8 cellular contexts compared by ENCODE assay signal in the genomic region with DNA sequence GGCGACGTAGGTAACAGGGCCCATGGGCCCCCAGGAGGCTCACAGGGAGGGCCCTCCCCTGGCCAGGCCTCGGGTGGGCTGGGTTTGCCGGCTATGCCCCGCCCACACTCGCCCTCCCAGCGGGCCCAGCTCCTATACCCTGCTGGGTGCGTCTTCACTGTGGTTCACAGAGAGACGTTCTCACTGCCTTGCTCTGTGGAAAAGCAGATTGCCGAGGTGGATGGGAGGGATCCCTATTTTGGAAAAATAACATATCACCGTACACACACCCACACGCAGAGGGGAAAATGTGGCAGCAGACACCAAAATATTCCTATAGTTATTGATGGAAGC. TPM values are rescaled to one million over a fixed set of nuclear protein-coding genes. Genes with fewer than 3 reads are reported as not detected.
DNase-seq lines count a peak whose midpoint lies in the region; ATAC-seq, FAIRE-seq and TF ChIP-seq lines count a peak whose summit lies in the region.

No MANE protein-coding gene starts in this region.

- H2BK15ac ChIP-seq in mesendoderm (replicated peaks; ENCODE audit: low read depth) = no peak overlapping the region

- no peaks in the 10 kb centered on the region for H3K79me2 ChIP-seq in mesendoderm (ENCODE audit: control insufficient read depth, insufficient read depth, low read length)

- peaks cover 22% of the 10 kb centered on the region for H3K27me3 Mint-ChIP-seq in CD4-positive, CD25-positive, alpha-beta regulatory T cell

- H4K8ac ChIP-seq in mesendoderm (ENCODE audit: low read depth, low read length) = no peak overlapping the region

- no peaks in the 10 kb centered on the region for H3K9me3 ChIP-seq in CD4-positive, CD25-positive, alpha-beta regulatory T cell (ENCODE audit: control insufficient read depth in 2 of 2, low read length in 2 of 2)

- FAIRE-seq in bronchial epithelial cell (lab: Jason Lieb, UNC) = no peak

- peak overlapping the region; percentile 39 for H3K4me2 ChIP-seq in mesendoderm (ENCODE audit: low read length)

- H3K56ac ChIP-seq in mesendoderm (ENCODE audit: low read length) = peak overlapping the region; percentile 53

- H3K36me3 ChIP-seq in CD4-positive, CD25-positive, alpha-beta regulatory T cell (ENCODE audit: control insufficient read depth, insufficient read depth, low read length) = no peaks in the 10 kb centered on the region
- H3K36me3 ChIP-seq in bronchial epithelial cell (ENCODE audit: control insufficient read depth, insufficient read depth, low read length) (no peaks in the 10 kb centered on the region), mesendoderm (ENCODE audit: control insufficient read depth, insufficient read depth, low read length) (no peaks in the 10 kb centered on the region)

- H3K79me1 ChIP-seq in mesendoderm (ENCODE audit: low read length) = no peaks in the 10 kb centered on the region

- peak; percentile 49 to 61 (median 61) for DNase-seq in CD4-positive, CD25-positive, alpha-beta regulatory T cell
- peak; percentile 33 for DNase-seq in MV-4-11 (lab: John Stamatoyannopoulos, UW)
- DNase-seq in activated CD4-positive, CD25-positive, alpha-beta regulatory T cell treated with anti-CD3 and anti-CD28 coated beads, Interleukin-2, amount 50 U/mL, for 16 hours (ENCODE audit: low read depth, low spot score) = peak; percentile 43
- DNase-seq in bronchial epithelial cell (ENCODE audit: low read depth) = peak; percentile 22
- DNase-seq in mesendoderm = peak; percentile 24
- peak; percentile 58 for DNase-seq in stimulated activated CD8-positive, alpha-beta memory T cell treated with anti-CD3 and anti-CD28 coated beads, Interleukin-4, amount 100 ng/mL, for 24 hours (ENCODE audit: low read depth)
- DNase-seq in NCI-H2196 treated with DMSO at 0.1 percent for 48 hours (lab: John Stamatoyannopoulos, UW; ENCODE audit: unreplicated experiment) = no peak

- ATAC-seq in CD4-positive, CD25-positive, alpha-beta regulatory T cell (ENCODE audit: low read depth in 2 of 2) = peak; percentile 35
- peak; percentile 38 for ATAC-seq in GM21515 (IDR thresholded peaks at IDR 0.05; ENCODE audit: unreplicated experiment)

- no peak overlapping the region for H3K9ac ChIP-seq in mesendoderm (ENCODE audit: low read length)

- TF ChIP-seq CTCF in bronchial epithelial cell (IDR thresholded peaks at IDR 0.05; ENCODE audit: insufficient read depth, low read length, severe bottlenecking) = no peak

- peak overlapping the region; percentile 74 for H3K27ac ChIP-seq in CD4-positive, CD25-positive, alpha-beta regulatory T cell (ENCODE audit: insufficient read depth, low read length, poor library complexity, severe bottlenecking)
- no peak overlapping the region for H3K27ac ChIP-seq in mesendoderm (ENCODE audit: low read depth, low read length)

- H2AK5ac ChIP-seq in mesendoderm (ENCODE audit: low read length) = no peak overlapping the region

- WGBS in mesendoderm (ENCODE audit: extremely low coverage, insufficient coverage, low lambda C conversion rate) = no CpG with 5 or more reads among the region's 12 CpGs

- H3K4me3 Mint-ChIP-seq in CD4-positive, CD25-positive, alpha-beta regulatory T cell = peak overlapping the region; percentile 91 to 94 (median 93)

- H4K5ac ChIP-seq in mesendoderm (ENCODE audit: low read length) = no peak overlapping the region

- H3K4me1 Mint-ChIP-seq in CD4-positive, CD25-positive, alpha-beta regulatory T cell = peaks cover 2 to 14% (median 6%) of the 10 kb centered on the region in 4 donors

- H3K27ac Mint-ChIP-seq in CD4-positive, CD25-positive, alpha-beta regulatory T cell = peak overlapping the region in 2 of 3 donors; percentile 89 to 91

- no peak overlapping the region for H2BK120ac ChIP-seq in mesendoderm (ENCODE audit: low read depth, low read length)

- H3K4ac ChIP-seq in mesendoderm (ENCODE audit: low read depth, low read length) = no peak overlapping the region

- peaks cover 0 to 10% (median 3%) of the 10 kb centered on the region in 7 donors for H3K9me3 Mint-ChIP-seq in CD4-positive, CD25-positive, alpha-beta regulatory T cell

- H3K4me1 ChIP-seq in CD4-positive, CD25-positive, alpha-beta regulatory T cell (ENCODE audit: control insufficient read depth, insufficient read depth, low read length, poor library complexity, severe bottlenecking) = peaks cover 12% of the 10 kb centered on the region
- H3K4me1 ChIP-seq in mesendoderm (ENCODE audit: control insufficient read depth, low read depth, low read length) = no peaks in the 10 kb centered on the region

- no peak overlapping the region for H3K18ac ChIP-seq in mesendoderm (ENCODE audit: low read length)

- H2BK5ac ChIP-seq in mesendoderm (ENCODE audit: low read length) = no peak overlapping the region

- peak overlapping the region; percentile 78 for H3K4me3 ChIP-seq in CD4-positive, CD25-positive, alpha-beta regulatory T cell (ENCODE audit: low read depth, low read length)
- H3K4me3 ChIP-seq in bronchial epithelial cell (ENCODE audit: low read depth, low read length) (no peak overlapping the region), mesendoderm (ENCODE audit: low read length) (no peak overlapping the region)

- peaks cover 5% of the 10 kb centered on the region for H3K36me3 Mint-ChIP-seq in CD4-positive, CD25-positive, alpha-beta regulatory T cell

- H3K23ac ChIP-seq in mesendoderm (ENCODE audit: low read length) = no peak overlapping the region

- H3K27me3 ChIP-seq in CD4-positive, CD25-positive, alpha-beta regulatory T cell (ENCODE audit: control insufficient read depth, insufficient read depth, low read length) = no peaks in the 10 kb centered on the region
- H3K27me3 ChIP-seq in bronchial epithelial cell (ENCODE audit: control insufficient read depth, insufficient read depth, low read length) = no peaks in the 10 kb centered on the region
- H3K27me3 ChIP-seq in mesendoderm (ENCODE audit: insufficient read depth, low read length, poor library complexity) = no peaks in the 10 kb centered on the region

RNA-seq across cellular contexts. Expression of a gene that starts 49.6 kb away (rescaled TPM):
- total RNA-seq in CD4-positive, CD25-positive, alpha-beta regulatory T cell = 10.1 TPM
- 10 to 100 TPM in 3 of 4 donors, 1 to 10 TPM in 1; 8.7 to 14.2 (median 10.4) TPM for polyA plus RNA-seq in CD4-positive, CD25-positive, alpha-beta regulatory T cell
- total RNA-seq in bronchial epithelial cell = 7.1 and 7.2 TPM in 2 replicates
- polyA plus RNA-seq in mesendoderm (2013, experiment 1 of 2) = 4.4 TPM
- 4.6 TPM for polyA plus RNA-seq in mesendoderm (2013, experiment 2 of 2)
